In the genomic region with DNA sequence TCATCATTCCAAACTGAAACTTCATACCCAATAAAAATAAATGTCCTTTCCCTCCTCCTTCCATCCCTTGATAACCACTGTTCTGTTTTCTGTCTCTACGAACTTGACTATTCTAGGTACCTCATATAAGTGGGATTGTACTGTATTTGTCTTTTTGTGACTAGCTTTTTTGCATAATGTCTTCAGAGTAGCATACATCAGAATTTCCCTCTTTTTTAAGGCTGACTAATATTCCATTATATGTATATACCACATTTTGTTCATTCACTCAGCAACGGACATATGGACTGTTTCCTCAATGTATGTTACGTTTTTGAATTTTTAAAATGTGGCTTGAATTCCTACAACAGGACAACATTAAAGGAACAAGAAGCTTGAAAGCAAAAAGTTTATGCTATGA, we compare ENCODE assay signal across 20 cellular contexts. TPM values are rescaled to one million over a fixed set of nuclear protein-coding genes. Genes with fewer than 3 reads are reported as not detected.
DNase-seq lines count a peak whose midpoint lies in the region; ATAC-seq and TF ChIP-seq lines count a peak whose summit lies in the region.
"Had no signal": no experiment of that assay in that cellular context is flagged by ENCODE, and none has a peak within 500 bp of the region (broad histone marks: within the 10 kb centered on the region; RNA-seq: fewer than 3 reads in every experiment).

No MANE protein-coding gene starts in this region.

- H3K4me3 Mint-ChIP-seq in activated CD4-positive, alpha-beta T cell treated with anti-CD3 and anti-CD28 coated beads, Interleukin-2, amount 10 ng/mL, durations not matched to agents 24 days and 14 days: no peak overlapping the region
- H3K4me3 Mint-ChIP-seq in central memory CD8-positive, alpha-beta T cell: peak overlapping the region; percentile 98
- peak overlapping the region; percentile 59 for H3K4me3 Mint-ChIP-seq in osteocyte (ENCODE audit: unreplicated experiment)

- H3K9me3 ChIP-seq in OCI-LY7 (ENCODE audit: low read length): no peaks in the 10 kb centered on the region
- H3K9me3 ChIP-seq: heart right ventricle had no signal

- intact Hi-C loops in activated CD4-positive, alpha-beta T cell treated with anti-CD3 and anti-CD28 coated beads, Interleukin-2, amount 10 ng/mL, durations not matched to agents 24 days and 14 days (cut with micrococcal nuclease): loop anchor here (10.0 kb wide), 1 partner anchor 409 kb away; no protein-coding TSS in a partner anchor
- intact Hi-C loops in OCI-LY7 (cut with micrococcal nuclease; ENCODE audit: unreplicated experiment): no loop called here

- H3K4me2 ChIP-seq in OCI-LY7 (ENCODE audit: low read length): peak overlapping the region; percentile 86; the same call in 1 of the 2 replicates

- H3K9me3 Mint-ChIP-seq in activated CD4-positive, alpha-beta T cell treated with anti-CD3 and anti-CD28 coated beads, Interleukin-2, amount 10 ng/mL, durations not matched to agents 24 days and 14 days: no peaks in the 10 kb centered on the region
- H3K9me3 Mint-ChIP-seq in central memory CD8-positive, alpha-beta T cell: no peaks in the 10 kb centered on the region
- no peaks in the 10 kb centered on the region for H3K9me3 Mint-ChIP-seq in osteocyte (ENCODE audit: unreplicated experiment)

- no peak overlapping the region for H3K27ac ChIP-seq in OCI-LY7 (ENCODE audit: low read depth, low read length, poor library complexity, severe bottlenecking)

- peaks cover 14% of the 10 kb centered on the region for H4K20me1 ChIP-seq in OCI-LY7 (ENCODE audit: insufficient read depth, low read length)

- no peak for DNase-seq in activated CD4-positive, alpha-beta T cell treated with anti-CD3 and anti-CD28 coated beads, Interleukin-2, amount 10 ng/mL, durations not matched to agents 24 days and 14 days
- no peak for DNase-seq in activated CD4-positive, alpha-beta T cell treated with anti-CD3 and anti-CD28 coated beads, Interleukin-2, amount 50 U/mL, for 1 hour
- DNase-seq in OCI-LY7 (ENCODE audit: low spot score) (no peak), osteocyte (ENCODE audit: extremely low spot score, unreplicated experiment) (no peak), NOMO-1 treated with DMSO at 0.1 percent for 48 hours (lab: John Stamatoyannopoulos, UW; ENCODE audit: unreplicated experiment) (no peak)
- DNase-seq in central memory CD8-positive, alpha-beta T cell (ENCODE audit: low spot score in 2 of 2): no peak
- DNase-seq in central memory CD4-positive, alpha-beta T cell: no peak
- DNase-seq: cortex of kidney; heart right ventricle; NCI-H1048; NCI-H2171; stimulated activated CD8-positive, alpha-beta memory T cell treated with anti-CD3 and anti-CD28 coated beads, Interleukin-4, amount 100 ng/mL, for 48 hours had no signal

- no peaks in the 10 kb centered on the region for H3K9me2 ChIP-seq in OCI-LY7 (ENCODE audit: insufficient read depth, low read length)

- H3K4me3 ChIP-seq in OCI-LY7 (ENCODE audit: low read depth, low read length, poor library complexity, severe bottlenecking): no peak overlapping the region

- CTCF ChIA-PET in OCI-LY7 (lab: Charles Lee; ENCODE audit: unreplicated experiment): no interaction called here

- peaks cover 14% of the 10 kb centered on the region for H3K4me1 ChIP-seq in OCI-LY7 (ENCODE audit: insufficient read depth, low read length, poor library complexity, severe bottlenecking)

- POLR2A ChIA-PET in OCI-LY7 (lab: Charles Lee): no interaction called here

- no peak for ATAC-seq in central memory CD8-positive, alpha-beta T cell (replicated peaks; ENCODE audit: extremely low read depth, poor library complexity, severe bottlenecking)
- no peak for ATAC-seq in HG02885 (IDR thresholded peaks at IDR 0.05; ENCODE audit: poor library complexity, unreplicated experiment)
- ATAC-seq: esophagus mucosa, heart right ventricle, HepG2, Right ventricle myocardium inferior had no signal

- H3K4me1 Mint-ChIP-seq in activated CD4-positive, alpha-beta T cell treated with anti-CD3 and anti-CD28 coated beads, Interleukin-2, amount 10 ng/mL, durations not matched to agents 24 days and 14 days: peaks cover 18% of the 10 kb centered on the region
- peaks cover 37% of the 10 kb centered on the region for H3K4me1 Mint-ChIP-seq in central memory CD8-positive, alpha-beta T cell
- H3K4me1 Mint-ChIP-seq in osteocyte (ENCODE audit: unreplicated experiment): peaks cover 24% of the 10 kb centered on the region

- H3K36me3 ChIP-seq in OCI-LY7 (ENCODE audit: insufficient read depth, low read length): peaks cover 21% of the 10 kb centered on the region
- H3K36me3 ChIP-seq: heart right ventricle had no signal

- no TSS peak for BruUV-seq in OCI-LY7 (replicated peaks; lab: Mats Ljungman, UMichigan)

- peaks cover 36% of the 10 kb centered on the region for H3K79me2 ChIP-seq in OCI-LY7 (ENCODE audit: insufficient read depth, low read depth, low read length)

- H3K36me3 Mint-ChIP-seq in activated CD4-positive, alpha-beta T cell treated with anti-CD3 and anti-CD28 coated beads, Interleukin-2, amount 10 ng/mL, durations not matched to agents 24 days and 14 days (ENCODE audit: low read depth): peaks cover 16% of the 10 kb centered on the region
- H3K36me3 Mint-ChIP-seq in central memory CD8-positive, alpha-beta T cell (ENCODE audit: insufficient read depth): peaks cover 19% of the 10 kb centered on the region
- peaks cover 4% of the 10 kb centered on the region for H3K36me3 Mint-ChIP-seq in osteocyte (ENCODE audit: unreplicated experiment)

- no peaks in the 10 kb centered on the region for H3K27me3 Mint-ChIP-seq in activated CD4-positive, alpha-beta T cell treated with anti-CD3 and anti-CD28 coated beads, Interleukin-2, amount 10 ng/mL, durations not matched to agents 24 days and 14 days
- no peaks in the 10 kb centered on the region for H3K27me3 Mint-ChIP-seq in central memory CD8-positive, alpha-beta T cell
- peaks cover 2% of the 10 kb centered on the region for H3K27me3 Mint-ChIP-seq in osteocyte (ENCODE audit: unreplicated experiment)

- TF ChIP-seq CTCF in OCI-LY7 (conservative IDR thresholded peaks at IDR 0.05; ENCODE audit: low read length) (no peak), osteocyte (IDR thresholded peaks at IDR 0.05) (no peak)

- H3K27ac Mint-ChIP-seq in activated CD4-positive, alpha-beta T cell treated with anti-CD3 and anti-CD28 coated beads, Interleukin-2, amount 10 ng/mL, durations not matched to agents 24 days and 14 days: peak overlapping the region; percentile 47
- peak overlapping the region; percentile 98 for H3K27ac Mint-ChIP-seq in central memory CD8-positive, alpha-beta T cell (ENCODE audit: low read depth)
- H3K27ac Mint-ChIP-seq in osteocyte (ENCODE audit: unreplicated experiment): no peak overlapping the region

- H2AFZ ChIP-seq in OCI-LY7 (ENCODE audit: low read length): no peak overlapping the region

RNA-seq across cellular contexts. Expression of a gene that starts 1.5 kb away (rescaled TPM):
- 83.2 and 89.7 TPM in 2 replicates for total RNA-seq in activated CD4-positive, alpha-beta T cell treated with anti-CD3 and anti-CD28 coated beads, Interleukin-2, amount 10 ng/mL, durations not matched to agents 24 days and 14 days
- 36.0 and 37.1 TPM in 2 replicates for total RNA-seq in OCI-LY7 (2014; rRNA removed; shearing (Covaris generic))
- total RNA-seq in OCI-LY7 (2022) (70.4 and 71.4 TPM in 2 replicates), osteocyte (46.8 and 48.0 TPM in 2 replicates)

RNA-seq across cellular contexts. Expression of a gene that starts 48.8 kb away (rescaled TPM):
- not detected in 2 replicates for total RNA-seq in activated CD4-positive, alpha-beta T cell treated with anti-CD3 and anti-CD28 coated beads, Interleukin-2, amount 10 ng/mL, durations not matched to agents 24 days and 14 days
- total RNA-seq in OCI-LY7 (2014; rRNA removed; shearing (Covaris generic)): not detected in 2 replicates
- total RNA-seq in OCI-LY7 (2022) (not detected in 2 replicates), osteocyte (not detected in 2 replicates)
- total RNA-seq: esophagus mucosa, heart right ventricle, HepG2, kidney epithelial cell, mononuclear cell, renal cortical epithelial cell, Right ventricle myocardium inferior, ureter had no signal
